Comparison of ENCODE assay signal across 26 cellular contexts in genomic region chr17:17165666-17166308, GRCh38.
"Had no signal": no experiment of that assay in that cellular context is flagged by ENCODE, and none has a peak within 500 bp of the region (broad histone marks: within the 10 kb centered on the region; RNA-seq: fewer than 3 reads in every experiment).

No MANE protein-coding gene starts in this region.

- H3K4me3 Mint-ChIP-seq: endodermal cell, memory B cell, mesothelial cell of epicardium, natural killer cell, type B pancreatic cell had no signal

- FAIRE-seq: endothelial cell of umbilical vein, urothelium cell line had no signal

- H3K9me3 Mint-ChIP-seq: endodermal cell, memory B cell, mesothelial cell of epicardium, natural killer cell, type B pancreatic cell had no signal

- ATAC-seq: left lung, lower lobe of right lung, natural killer cell, sciatic nerve had no signal

- H3K4me1 ChIP-seq: parathyroid adenoma, prostate gland, stomach had no signal

- H3K9me3 ChIP-seq: left lung, lower lobe of right lung, prostate gland, spleen, stomach had no signal

- DNase-seq: effector CD4-positive, alpha-beta T cell; endodermal cell; erythroblast; foreskin melanocyte; islet precursor cell; lower lobe of right lung; natural killer cell; occipital lobe; retina; spleen; stimulated activated CD4-positive, alpha-beta T cell treated with anti-CD3 and anti-CD28 coated beads, Interleukin-15, amount 100 ng/mL, for 24 hours; stimulated activated CD4-positive, alpha-beta T cell treated with anti-CD3 and anti-CD28 coated beads, Interleukin-1b, Interleukin-23, amount 100 ng/mL, for 48 hours; stimulated activated CD4-positive, alpha-beta T cell treated with anti-CD3 and anti-CD28 coated beads, Interleukin-4, amount 100 ng/mL, for 24 hours; stimulated activated naive CD4-positive, alpha-beta T cell; stomach; substantia nigra had no signal

- H3K27me3 Mint-ChIP-seq: memory B cell, type B pancreatic cell had no signal

- H3K4me3 ChIP-seq: coronary artery, left lung, lower lobe of right lung, prostate gland, spleen, stomach had no signal

- H3K27ac Mint-ChIP-seq: endodermal cell, mesothelial cell of epicardium had no signal

- H3K27me3 ChIP-seq: left lung, spleen, stomach had no signal

- H3K9ac ChIP-seq: parathyroid adenoma had no signal

- H3K4me1 Mint-ChIP-seq: endodermal cell had no signal

- H3K27ac ChIP-seq: coronary artery, left lung, lower lobe of right lung, parathyroid adenoma, prostate gland, spleen, stomach had no signal
